Comparison of ENCODE assay signal across 8 cellular contexts in the genomic region with DNA sequence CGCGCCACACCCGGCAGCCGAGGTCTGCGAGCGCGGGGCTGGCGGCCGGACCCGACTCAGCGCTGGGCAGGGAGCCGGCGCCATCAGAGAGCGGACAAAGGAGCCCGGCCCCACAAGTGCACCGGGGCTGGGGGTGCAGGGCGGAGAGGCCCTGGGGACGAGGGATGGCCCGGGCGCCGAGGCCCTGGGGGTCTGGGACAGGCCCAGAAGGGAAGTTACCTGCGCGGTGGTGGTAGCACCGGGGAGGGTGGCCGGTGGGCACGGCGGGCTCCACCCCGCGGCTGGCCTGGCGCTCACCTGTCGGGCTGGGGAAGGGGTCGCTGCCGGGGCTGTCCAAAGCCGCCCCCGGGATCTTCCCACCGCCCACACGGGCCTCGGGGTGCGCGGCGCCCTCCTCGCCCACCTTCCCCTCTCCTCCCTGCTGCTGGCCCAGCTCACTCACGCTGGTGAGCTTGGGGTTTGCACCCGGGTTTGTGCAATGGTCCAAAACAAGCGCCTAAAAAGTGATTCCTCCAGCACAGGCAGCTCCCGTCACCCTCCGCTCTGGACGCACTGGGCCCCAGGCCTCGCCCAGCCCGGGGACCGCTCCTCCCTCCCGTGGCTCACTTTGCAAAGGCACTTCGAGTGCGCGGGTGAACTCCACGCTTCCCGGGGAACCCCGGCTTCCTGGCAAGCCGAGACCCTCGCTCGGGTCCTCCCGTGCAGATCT. TPM values are rescaled to one million over a fixed set of nuclear protein-coding genes. Genes with fewer than 3 reads are reported as not detected.
DNase-seq lines count a peak whose midpoint lies in the region; ATAC-seq, FAIRE-seq and TF ChIP-seq lines count a peak whose summit lies in the region.

A gene with protein sequence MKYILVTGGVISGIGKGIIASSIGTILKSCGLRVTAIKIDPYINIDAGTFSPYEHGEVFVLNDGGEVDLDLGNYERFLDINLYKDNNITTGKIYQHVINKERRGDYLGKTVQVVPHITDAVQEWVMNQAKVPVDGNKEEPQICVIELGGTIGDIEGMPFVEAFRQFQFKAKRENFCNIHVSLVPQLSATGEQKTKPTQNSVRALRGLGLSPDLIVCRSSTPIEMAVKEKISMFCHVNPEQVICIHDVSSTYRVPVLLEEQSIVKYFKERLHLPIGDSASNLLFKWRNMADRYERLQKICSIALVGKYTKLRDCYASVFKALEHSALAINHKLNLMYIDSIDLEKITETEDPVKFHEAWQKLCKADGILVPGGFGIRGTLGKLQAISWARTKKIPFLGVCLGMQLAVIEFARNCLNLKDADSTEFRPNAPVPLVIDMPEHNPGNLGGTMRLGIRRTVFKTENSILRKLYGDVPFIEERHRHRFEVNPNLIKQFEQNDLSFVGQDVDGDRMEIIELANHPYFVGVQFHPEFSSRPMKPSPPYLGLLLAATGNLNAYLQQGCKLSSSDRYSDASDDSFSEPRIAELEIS (minus strand): TSS at position 554 of the 709 bp plus-strand sequence. CDS start 9,767 bp downstream, outside the sequence.

- DNase-seq in SW480 (ENCODE audit: low spot score) (peak; percentile 67), astrocyte (ENCODE audit: low read depth) (peak; percentile 36), right atrium auricular region (ENCODE audit: low spot score) (peak; percentile 76), pulmonary artery endothelial cell (ENCODE audit: low read depth, low spot score) (no peak), foreskin melanocyte (no peak)

- H3K9me3 ChIP-seq in astrocyte (ENCODE audit: insufficient read depth, low read depth, low read length) (no peaks in the 10 kb centered on the region), right atrium auricular region (no peaks in the 10 kb centered on the region)

- H3K27ac Mint-ChIP-seq in IgD-negative memory B cell (peak within 1 kb of the TSS; percentile 60 to 87 (median 83)), astrocyte (ENCODE audit: unreplicated experiment) (peak within 1 kb of the TSS; percentile 47)

- H3K4me1 ChIP-seq in astrocyte (ENCODE audit: insufficient read depth, low read length) (peaks cover 4% of the 10 kb centered on the region), right atrium auricular region (peaks cover 0 to 7% of the 10 kb centered on the region in 2 donors)

- H3K27ac ChIP-seq in astrocyte (ENCODE audit: low read depth, low read length) = peak within 1 kb of the TSS; percentile 47
- peak within 1 kb of the TSS; percentile 77 to 82 for H3K27ac ChIP-seq in right atrium auricular region

- H3K27me3 Mint-ChIP-seq in IgD-negative memory B cell = peaks cover 26% of the 10 kb centered on the region
- no peaks in the 10 kb centered on the region for H3K27me3 Mint-ChIP-seq in astrocyte (ENCODE audit: low read depth, unreplicated experiment)

- H3K9me3 Mint-ChIP-seq in IgD-negative memory B cell (no peaks in the 10 kb centered on the region), astrocyte (ENCODE audit: unreplicated experiment) (no peaks in the 10 kb centered on the region)

- FAIRE-seq in G401.6 (lab: Jason Lieb, UNC) = peak; percentile 79
- no peak for FAIRE-seq in astrocyte (lab: Jason Lieb, UNC)

- H3K79me2 ChIP-seq in astrocyte (ENCODE audit: insufficient read depth, low read length) = peaks cover 4% of the 10 kb centered on the region

- H3K9ac ChIP-seq in astrocyte (ENCODE audit: low read length) = peak within 1 kb of the TSS; percentile 80

- no peaks in the 10 kb centered on the region for H3K36me3 Mint-ChIP-seq in IgD-negative memory B cell
- no peaks in the 10 kb centered on the region for H3K36me3 Mint-ChIP-seq in astrocyte (ENCODE audit: low read depth, unreplicated experiment)

- peak within 1 kb of the TSS; percentile 94 for H2AFZ ChIP-seq in astrocyte (ENCODE audit: low read depth, low read length)

- H4K20me1 ChIP-seq in astrocyte (ENCODE audit: insufficient read depth, low read length) = no peaks in the 10 kb centered on the region

- H3K4me1 Mint-ChIP-seq in IgD-negative memory B cell (peaks cover 7 to 19% (median 18%) of the 10 kb centered on the region in 3 donors), astrocyte (ENCODE audit: low read depth, unreplicated experiment) (peaks cover 2% of the 10 kb centered on the region)

- H3K4me3 ChIP-seq in astrocyte (ENCODE audit: insufficient read depth, low read depth, low read length) (peak within 1 kb of the TSS; percentile 77), right atrium auricular region (peak within 1 kb of the TSS; percentile 52 to 71)

- ATAC-seq in GM21619 (IDR thresholded peaks at IDR 0.05; ENCODE audit: unreplicated experiment) = peak; percentile 86

- H3K27me3 ChIP-seq in astrocyte (ENCODE audit: insufficient read depth, low read length) = no peaks in the 10 kb centered on the region
- peaks cover 0 to 6% of the 10 kb centered on the region in 2 donors for H3K27me3 ChIP-seq in right atrium auricular region

- TF ChIP-seq CTCF in astrocyte (IDR thresholded peaks at IDR 0.05; ENCODE audit: insufficient read depth, low read depth, low read length) (no peak), right atrium auricular region (IDR thresholded peaks at IDR 0.05) (no peak)

- H3K4me2 ChIP-seq in astrocyte (ENCODE audit: low read length) = peak within 1 kb of the TSS; percentile 87

- H3K36me3 ChIP-seq in astrocyte (ENCODE audit: insufficient read depth, low read length) = no peaks in the 10 kb centered on the region
- no peaks in the 10 kb centered on the region for H3K36me3 ChIP-seq in right atrium auricular region

- H3K4me3 Mint-ChIP-seq in IgD-negative memory B cell (peak within 1 kb of the TSS; percentile 86 to 96 (median 91)), astrocyte (ENCODE audit: unreplicated experiment) (peak within 1 kb of the TSS; percentile 93)

RNA-seq across cellular contexts. Expression of the gene that starts here (rescaled TPM):
- 4.5 TPM for polyA plus RNA-seq in IgD-negative memory B cell
- total RNA-seq in astrocyte = 10.8 and 11.4 TPM in 2 replicates
- total RNA-seq in right atrium auricular region = 1 to 10 TPM; 4.4 to 4.8 TPM
- 14.4 and 14.8 TPM in 2 replicates for total RNA-seq in pulmonary artery endothelial cell

Comparison
In these comparisons a context has a peak if more than half of its experiments do, and no peak if none do; other contexts are left out.
1. DNase-seq: peak in SW480 (single experiment), astrocyte (single experiment) and right atrium auricular region (single experiment); none in pulmonary artery endothelial cell (single experiment) and foreskin melanocyte (single experiment).